In the genomic region with DNA sequence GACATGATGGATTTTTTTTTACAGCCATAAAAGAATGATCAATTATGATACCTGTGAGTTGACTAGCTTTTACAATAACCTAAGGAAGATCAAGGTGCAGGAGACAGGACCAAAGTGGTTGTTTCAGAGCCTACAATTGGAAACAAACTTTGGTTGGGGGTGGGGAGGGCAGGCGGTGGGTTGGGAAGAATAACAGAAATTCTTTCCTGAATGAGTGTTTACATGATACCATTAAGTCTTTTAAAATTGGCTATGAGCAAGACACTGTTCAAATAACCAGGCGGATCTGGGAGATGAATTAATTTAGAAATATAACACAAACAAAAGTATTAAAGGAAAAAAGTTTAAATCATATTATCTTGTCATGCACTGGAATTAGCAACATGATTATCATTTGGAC, we compare ENCODE assay signal across 19 cellular contexts.
"Had no signal": no experiment of that assay in that cellular context is flagged by ENCODE, and none has a peak within 500 bp of the region (broad histone marks: within the 10 kb centered on the region; RNA-seq: fewer than 3 reads in every experiment).

No MANE protein-coding gene starts in this region.

- H3K27me3 Mint-ChIP-seq: activated T-cell treated with anti-CD3 and anti-CD28 coated beads, Interleukin-2, amount 50 U/mL, for 24 hours; stimulated activated memory B cell treated with anti-CD40 and anti-IgM and Interleukin-4, amounts not matched to agents 10 μg/mL and 1 μg/mL and 100 μg/mL, for 72 hours had no signal

- H3K9ac ChIP-seq: neural progenitor cell had no signal

- H3K27ac Mint-ChIP-seq: activated naive CD4-positive, alpha-beta T cell treated with anti-CD3 and anti-CD28 coated beads, Interleukin-2, amount 50 U/mL, for 72 hours; activated T-cell treated with anti-CD3 and anti-CD28 coated beads, Interleukin-2, amount 50 U/mL, for 24 hours; neural progenitor cell; stimulated activated memory B cell treated with anti-CD40 and anti-IgM and Interleukin-4, amounts not matched to agents 10 μg/mL and 1 μg/mL and 100 μg/mL, for 72 hours; T-helper 1 cell treated with Interleukin-12 subunit alpha and Interleukin-12 subunit beta and Interleukin-4 antibody, amounts not matched to agents 30 μg/mL and 1 μg/mL, for 36 hours had no signal

- ATAC-seq: activated naive CD4-positive, alpha-beta T cell treated with anti-CD3 and anti-CD28 coated beads, Interleukin-2, amount 50 U/mL, for 72 hours; esophagus mucosa; foreskin keratinocyte; pancreas; stimulated activated memory B cell treated with anti-CD40 and anti-IgM and Interleukin-4, amounts not matched to agents 10 μg/mL and 1 μg/mL and 100 μg/mL, for 72 hours had no signal

- H3K4me1 ChIP-seq: breast epithelium had no signal

- H3K4me2 ChIP-seq: neural progenitor cell had no signal

- H3K4me3 ChIP-seq: breast epithelium, left ventricle myocardium inferior, neural progenitor cell, pancreas, tibial artery, vagina had no signal

- H3K4me3 Mint-ChIP-seq: activated T-cell treated with anti-CD3 and anti-CD28 coated beads, Interleukin-2, amount 50 U/mL, for 24 hours; neural progenitor cell; stimulated activated memory B cell treated with anti-CD40 and anti-IgM and Interleukin-4, amounts not matched to agents 10 μg/mL and 1 μg/mL and 100 μg/mL, for 72 hours; T-helper 1 cell treated with Interleukin-12 subunit alpha and Interleukin-12 subunit beta and Interleukin-4 antibody, amounts not matched to agents 30 μg/mL and 1 μg/mL, for 36 hours had no signal

- H3K27ac ChIP-seq: breast epithelium, foreskin keratinocyte, neural progenitor cell, pancreas, tibial artery, vagina had no signal

- H2AFZ ChIP-seq: neural progenitor cell had no signal

- FAIRE-seq: endometrium, pancreas had no signal

- H3K9me3 ChIP-seq: breast epithelium, left ventricle myocardium inferior, pancreas, tibial artery, vagina had no signal

- H3K9me3 Mint-ChIP-seq: activated naive CD4-positive, alpha-beta T cell treated with anti-CD3 and anti-CD28 coated beads, Interleukin-2, amount 50 U/mL, for 72 hours; activated T-cell treated with anti-CD3 and anti-CD28 coated beads, Interleukin-2, amount 50 U/mL, for 24 hours; neural progenitor cell; stimulated activated memory B cell treated with anti-CD40 and anti-IgM and Interleukin-4, amounts not matched to agents 10 μg/mL and 1 μg/mL and 100 μg/mL, for 72 hours; T-helper 1 cell treated with Interleukin-12 subunit alpha and Interleukin-12 subunit beta and Interleukin-4 antibody, amounts not matched to agents 30 μg/mL and 1 μg/mL, for 36 hours had no signal

- DNase-seq: activated CD4-positive, CD25-positive, alpha-beta regulatory T cell; activated effector memory CD4-positive, alpha-beta T cell treated with Interleukin-2 at 50 U/mL for 16 hours; activated T-cell treated with anti-CD3 and anti-CD28 coated beads, Interleukin-2, amount 50 U/mL, for 24 hours; amniotic stem cell; foreskin keratinocyte; head of caudate nucleus; islet precursor cell; left ventricle myocardium inferior; mesendoderm; pancreas; tibial artery had no signal

- H3K27me3 ChIP-seq: breast epithelium, foreskin keratinocyte, neural progenitor cell, pancreas, tibial artery, vagina had no signal
